In genomic region chr12:76037130-76038105, GRCh38 we compare ENCODE assay signal across 8 cellular contexts. TPM values are rescaled to one million over a fixed set of nuclear protein-coding genes. Genes with fewer than 3 reads are reported as not detected.
DNase-seq lines count a peak whose midpoint lies in the region; ATAC-seq lines count a peak whose summit lies in the region.

No MANE protein-coding gene starts in this region.

- ATAC-seq in GM19455 (IDR thresholded peaks at IDR 0.05; ENCODE audit: unreplicated experiment): peak; percentile 75
- peak; percentile 44 for ATAC-seq in HG03457 (IDR thresholded peaks at IDR 0.05; ENCODE audit: unreplicated experiment)

- DNase-seq in EL (peak; percentile 80), NCI-H446 treated with DMSO at 0.1 percent for 48 hours (lab: John Stamatoyannopoulos, UW) (peak; percentile 69), globus pallidus (ENCODE audit: low spot score) (peak; percentile 72), pons (ENCODE audit: low spot score) (peak; percentile 86)
- peak; percentile 50 for DNase-seq in activated CD4-positive, alpha-beta T cell treated with anti-CD3 and anti-CD28 coated beads, Interleukin-2, amount 10 ng/mL, durations not matched to agents 7 days and 5 days
- no peak for DNase-seq in activated CD8-positive, alpha-beta memory T cell treated with anti-CD3 and anti-CD28 coated beads, Interleukin-2, amount 50 U/mL, for 4 hours

- H3K27me3 Mint-ChIP-seq in activated CD4-positive, alpha-beta T cell treated with anti-CD3 and anti-CD28 coated beads, Interleukin-2, amount 10 ng/mL, durations not matched to agents 7 days and 5 days: peaks cover 5% of the 10 kb centered on the region

- H3K4me1 Mint-ChIP-seq in activated CD4-positive, alpha-beta T cell treated with anti-CD3 and anti-CD28 coated beads, Interleukin-2, amount 10 ng/mL, durations not matched to agents 7 days and 5 days: peaks cover 19% of the 10 kb centered on the region

- H3K4me3 Mint-ChIP-seq in activated CD4-positive, alpha-beta T cell treated with anti-CD3 and anti-CD28 coated beads, Interleukin-2, amount 10 ng/mL, durations not matched to agents 7 days and 5 days: no peak overlapping the region

- CTCF ChIA-PET in activated CD4-positive, alpha-beta T cell treated with anti-CD3 and anti-CD28 coated beads, Interleukin-2, amount 10 ng/mL, durations not matched to agents 7 days and 5 days (lab: Charles Lee): interaction anchor here (0.7 to 2.1 kb wide), 14 partner anchors 10 to 553 kb away, joined by 3 to 12 read pairs (median 3); no protein-coding TSS in a partner anchor

- POLR2A ChIA-PET in activated CD4-positive, alpha-beta T cell treated with anti-CD3 and anti-CD28 coated beads, Interleukin-2, amount 10 ng/mL, durations not matched to agents 7 days and 5 days (lab: Charles Lee): no interaction called here

- H3K36me3 Mint-ChIP-seq in activated CD4-positive, alpha-beta T cell treated with anti-CD3 and anti-CD28 coated beads, Interleukin-2, amount 10 ng/mL, durations not matched to agents 7 days and 5 days (ENCODE audit: low read depth): peaks cover 3% of the 10 kb centered on the region

- no peak overlapping the region for H3K27ac Mint-ChIP-seq in activated CD4-positive, alpha-beta T cell treated with anti-CD3 and anti-CD28 coated beads, Interleukin-2, amount 10 ng/mL, durations not matched to agents 7 days and 5 days

- no peaks in the 10 kb centered on the region for H3K9me3 Mint-ChIP-seq in activated CD4-positive, alpha-beta T cell treated with anti-CD3 and anti-CD28 coated beads, Interleukin-2, amount 10 ng/mL, durations not matched to agents 7 days and 5 days

RNA-seq across cellular contexts. Expression of gene PHLDA1, which starts 5.8 kb away (rescaled TPM):
- total RNA-seq in activated CD4-positive, alpha-beta T cell treated with anti-CD3 and anti-CD28 coated beads, Interleukin-2, amount 10 ng/mL, durations not matched to agents 7 days and 5 days: 1 to 10 TPM; 3.8 to 3.9 TPM

RNA-seq across cellular contexts. Expression of gene NAP1L1, which starts 47.1 kb away (rescaled TPM):
- total RNA-seq in activated CD4-positive, alpha-beta T cell treated with anti-CD3 and anti-CD28 coated beads, Interleukin-2, amount 10 ng/mL, durations not matched to agents 7 days and 5 days: 100 to 1,000 TPM; 460 to 538 TPM
